ENCODE assay signal across 11 cellular contexts in the genomic region with DNA sequence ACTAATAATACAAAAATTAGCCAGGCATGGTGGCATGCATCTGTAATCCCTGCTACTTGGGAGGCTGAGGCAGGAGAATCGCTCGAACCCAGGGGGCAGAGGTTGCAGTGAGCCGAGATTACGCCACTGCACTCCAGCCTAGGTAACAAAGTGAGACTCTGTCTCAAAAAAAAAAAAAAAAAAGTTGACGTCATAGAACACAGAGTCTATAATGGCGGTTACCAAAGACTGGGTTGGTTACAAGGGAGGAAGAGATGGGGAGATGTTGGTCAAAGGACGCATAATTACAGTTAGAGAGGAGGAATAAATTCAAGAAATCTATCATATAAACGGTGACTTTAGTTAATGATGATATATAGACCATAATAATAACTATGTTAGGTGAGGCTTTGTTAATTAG.
"Had no signal": no experiment of that assay in that cellular context is flagged by ENCODE, and none has a peak within 500 bp of the region (broad histone marks: within the 10 kb centered on the region; RNA-seq: fewer than 3 reads in every experiment).

No MANE protein-coding gene starts in this region.

- H3K4me2 ChIP-seq: GM23338 had no signal

- FAIRE-seq: H1, H54 had no signal

- H3K9ac ChIP-seq: GM23248 had no signal

- H3K36me3 ChIP-seq: HAP-1 had no signal

- ATAC-seq: GM23338, HCT116 had no signal

- DNase-seq: GM23248, GOT3, H7, H9, HCEC 1CT, HFFc6 had no signal

- H3K9me3 Mint-ChIP-seq: GM23338, H9, HFFc6 had no signal

- H3K4me3 ChIP-seq: GM23248, GM23338, HAP-1 had no signal

- H3K4me3 Mint-ChIP-seq: GM23338, H9, HFFc6 had no signal

- H3K27ac ChIP-seq: GM23248 had no signal

- H3K9me3 ChIP-seq: HAP-1 had no signal

- H2AFZ ChIP-seq: GM23248, GM23338 had no signal

- H3K27ac Mint-ChIP-seq: GM23338, HFFc6 had no signal

- H3K4me1 ChIP-seq: HAP-1 had no signal
